In genomic region chr2:197011777-197012641, GRCh38 we compare ENCODE assay signal across 8 cellular contexts.
A peak's percentile ranks its signal among the peaks of the same experiment; 100 is the strongest.
DNase-seq lines count a peak whose midpoint lies in the region; ATAC-seq and TF ChIP-seq lines count a peak whose summit lies in the region.

No MANE protein-coding gene starts in this region.

- no peak overlapping the region for H2BK120ac ChIP-seq in trophoblast cell (ENCODE audit: insufficient read depth, low read length, poor library complexity)

- no peak overlapping the region for H4K8ac ChIP-seq in trophoblast cell (ENCODE audit: low read depth, low read length)

- H3K4me3 ChIP-seq in gastroesophageal sphincter (no peak overlapping the region), trophoblast cell (ENCODE audit: low read depth, low read length) (no peak overlapping the region)

- no peaks in the 10 kb centered on the region for H3K27me3 ChIP-seq in gastroesophageal sphincter
- no peaks in the 10 kb centered on the region for H3K27me3 ChIP-seq in trophoblast cell (ENCODE audit: insufficient read depth, low read length)

- H3K27me3 Mint-ChIP-seq in activated naive CD4-positive, alpha-beta T cell treated with anti-CD3 and anti-CD28 coated beads, Interleukin-2, amount 10 ng/mL, durations not matched to agents 7 days and 5 days = no peaks in the 10 kb centered on the region

- no peak overlapping the region for H2BK5ac ChIP-seq in trophoblast cell (ENCODE audit: low read depth, low read length, poor library complexity)

- no peak overlapping the region for H3K14ac ChIP-seq in trophoblast cell (ENCODE audit: low read length)

- H3K4me1 ChIP-seq in gastroesophageal sphincter (no peaks in the 10 kb centered on the region), trophoblast cell (ENCODE audit: control insufficient read depth in 1 of 2, insufficient read depth in 2 of 2, low read length in 2 of 2) (peaks cover 3 to 13% of the 10 kb centered on the region in 2 experiments)

- H3K27ac Mint-ChIP-seq in activated naive CD4-positive, alpha-beta T cell treated with anti-CD3 and anti-CD28 coated beads, Interleukin-2, amount 10 ng/mL, durations not matched to agents 7 days and 5 days = peak overlapping the region; percentile 21

- TF ChIP-seq POLR2A in gastroesophageal sphincter (IDR thresholded peaks at IDR 0.05) = no peak

- H4K91ac ChIP-seq in trophoblast cell (ENCODE audit: low read depth, low read length) = no peak overlapping the region

- peak; percentile 27 for DNase-seq in stimulated activated CD4-positive, alpha-beta T cell treated with anti-CD3 and anti-CD28 coated beads, Interleukin-4, amount 100 ng/mL, for 24 hours
- DNase-seq in stimulated activated CD4-positive, alpha-beta T cell treated with anti-CD3 and anti-CD28 coated beads, Interleukin-12 subunit alpha, Interleukin-12 subunit beta, amount 100 ng/mL, for 4 hours = no peak
- peak; percentile 57 for DNase-seq in NCI-H446 treated with DMSO at 0.1 percent for 48 hours (lab: John Stamatoyannopoulos, UW)
- peak; percentile 33 for DNase-seq in activated naive CD4-positive, alpha-beta T cell treated with anti-CD3 and anti-CD28 coated beads, Interleukin-2, amount 10 ng/mL, durations not matched to agents 7 days and 5 days
- DNase-seq in trophoblast cell = peak; percentile 12 to 70
- no peak for DNase-seq in NK-92 treated with Interleukin-12 subunit alpha and Interleukin-12 subunit beta, amount 100 ng/mL, for 24 hours (lab: John Stamatoyannopoulos, UW)

- H2BK12ac ChIP-seq in trophoblast cell (ENCODE audit: low read length) = no peak overlapping the region

- no peak overlapping the region for H3K4ac ChIP-seq in trophoblast cell (ENCODE audit: low read depth, low read length)

- no peak overlapping the region for H3K9ac ChIP-seq in trophoblast cell (ENCODE audit: low read length)

- H3K4me2 ChIP-seq in trophoblast cell (ENCODE audit: low read length) = no peak overlapping the region

- 33 to 37% methylated on average over 5 of the region's 5 CpGs for WGBS in gastroesophageal sphincter (ENCODE audit: low coverage in 1 of 2), 2 donors
- no CpG with 5 or more reads among the region's 5 CpGs for WGBS in trophoblast cell (ENCODE audit: extremely low coverage, insufficient coverage, insufficient read length)

- no peaks in the 10 kb centered on the region for H3K9me3 Mint-ChIP-seq in activated naive CD4-positive, alpha-beta T cell treated with anti-CD3 and anti-CD28 coated beads, Interleukin-2, amount 10 ng/mL, durations not matched to agents 7 days and 5 days

- no peak overlapping the region for H4K12ac ChIP-seq in trophoblast cell (ENCODE audit: low read depth, low read length)

- no peaks in the 10 kb centered on the region for H3K79me2 ChIP-seq in trophoblast cell (ENCODE audit: control insufficient read depth, insufficient read depth, low read length, poor library complexity)

- H3K23ac ChIP-seq in trophoblast cell (ENCODE audit: low read length) = no peak overlapping the region

- H3K79me1 ChIP-seq in trophoblast cell (ENCODE audit: low read length) = peaks cover 2% of the 10 kb centered on the region

- peak; percentile 43 to 76 (median 71) for TF ChIP-seq CTCF in gastroesophageal sphincter (IDR thresholded peaks at IDR 0.05)

- no peak overlapping the region for H2AK5ac ChIP-seq in trophoblast cell (ENCODE audit: low read length)

- H3K18ac ChIP-seq in trophoblast cell (ENCODE audit: low read length) = no peak overlapping the region

- CTCF ChIA-PET in activated naive CD4-positive, alpha-beta T cell treated with anti-CD3 and anti-CD28 coated beads, Interleukin-2, amount 10 ng/mL, durations not matched to agents 7 days and 5 days (lab: Charles Lee) = interaction anchor here (0.6 to 1.7 kb wide), 9 partner anchors 9 to 436 kb away, joined by 3 to 5 read pairs (median 4); no protein-coding TSS in a partner anchor

- ATAC-seq in HG02943 (IDR thresholded peaks at IDR 0.05; ENCODE audit: low read depth, unreplicated experiment) (peak; percentile 67), gastroesophageal sphincter (no peak)

- no peak overlapping the region for H3K27ac ChIP-seq in gastroesophageal sphincter
- no peak overlapping the region for H3K27ac ChIP-seq in trophoblast cell (ENCODE audit: low read depth, low read length)

- H3K36me3 Mint-ChIP-seq in activated naive CD4-positive, alpha-beta T cell treated with anti-CD3 and anti-CD28 coated beads, Interleukin-2, amount 10 ng/mL, durations not matched to agents 7 days and 5 days = peaks cover 65% of the 10 kb centered on the region

- no peak overlapping the region for H3K4me3 Mint-ChIP-seq in activated naive CD4-positive, alpha-beta T cell treated with anti-CD3 and anti-CD28 coated beads, Interleukin-2, amount 10 ng/mL, durations not matched to agents 7 days and 5 days

- peaks cover 0 to 47% of the 10 kb centered on the region in 2 donors for H3K36me3 ChIP-seq in gastroesophageal sphincter
- H3K36me3 ChIP-seq in trophoblast cell (ENCODE audit: control insufficient read depth in 1 of 2, insufficient read depth in 2 of 2, low read length in 2 of 2) = no peaks in the 10 kb centered on the region

- no peaks in the 10 kb centered on the region for H3K4me1 Mint-ChIP-seq in activated naive CD4-positive, alpha-beta T cell treated with anti-CD3 and anti-CD28 coated beads, Interleukin-2, amount 10 ng/mL, durations not matched to agents 7 days and 5 days

- no peak overlapping the region for H2AFZ ChIP-seq in trophoblast cell (ENCODE audit: insufficient read depth, low read length, poor library complexity)

- no peaks in the 10 kb centered on the region for H3K9me3 ChIP-seq in gastroesophageal sphincter
- H3K9me3 ChIP-seq in trophoblast cell (ENCODE audit: insufficient read depth, low read depth, low read length) = no peaks in the 10 kb centered on the region

- TF ChIP-seq EP300 in gastroesophageal sphincter (IDR thresholded peaks at IDR 0.05) = no peak

Comparison
In these comparisons a context has a peak if more than half of its experiments do, and no peak if none do; other contexts are left out.
1. DNase-seq: peak in stimulated activated CD4-positive, alpha-beta T cell treated with anti-CD3 and anti-CD28 coated beads, Interleukin-4, amount 100 ng/mL, for 24 hours (single experiment), NCI-H446 treated with DMSO at 0.1 percent for 48 hours (single experiment), activated naive CD4-positive, alpha-beta T cell treated with anti-CD3 and anti-CD28 coated beads, Interleukin-2, amount 10 ng/mL, durations not matched to agents 7 days and 5 days (single experiment) and trophoblast cell (2 of 2); none in stimulated activated CD4-positive, alpha-beta T cell treated with anti-CD3 and anti-CD28 coated beads, Interleukin-12 subunit alpha, Interleukin-12 subunit beta, amount 100 ng/mL, for 4 hours (single experiment) and NK-92 treated with Interleukin-12 subunit alpha and Interleukin-12 subunit beta, amount 100 ng/mL, for 24 hours (single experiment).